ENCODE assay signal across 1 cellular context in the genomic region with DNA sequence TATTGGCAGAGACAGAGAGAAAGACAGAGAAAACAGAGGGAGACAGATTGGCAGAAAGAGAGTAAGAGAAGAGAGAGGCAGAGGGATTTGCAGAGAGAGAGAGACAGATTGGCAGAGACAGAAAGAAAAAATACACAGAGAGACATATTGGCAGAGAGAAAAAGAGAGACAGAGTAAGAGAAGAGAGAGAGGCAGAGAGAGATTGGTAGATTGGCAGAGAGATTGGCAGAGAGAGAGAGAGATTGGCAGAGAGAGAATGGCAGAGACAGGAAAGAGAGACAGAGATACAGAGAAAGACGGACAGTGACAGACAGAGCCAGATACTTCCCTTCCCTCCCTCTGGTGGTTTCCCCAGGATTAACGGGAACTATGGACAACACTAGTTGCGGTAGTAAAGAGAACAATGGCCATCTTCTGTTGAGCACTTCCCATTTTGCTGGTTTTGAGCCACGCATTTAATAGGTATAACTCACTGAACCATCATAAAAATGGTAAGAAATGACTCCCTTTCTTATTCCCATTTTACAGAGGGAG.
TF ChIP-seq lines count a peak whose summit lies in the region.

No MANE protein-coding gene starts in this region.

TF ChIP-seq in GM23338, 12 proteins besides CTCF, POLR2A, EP300 and RAD21:
- TF ChIP-seq, protein P1, sequence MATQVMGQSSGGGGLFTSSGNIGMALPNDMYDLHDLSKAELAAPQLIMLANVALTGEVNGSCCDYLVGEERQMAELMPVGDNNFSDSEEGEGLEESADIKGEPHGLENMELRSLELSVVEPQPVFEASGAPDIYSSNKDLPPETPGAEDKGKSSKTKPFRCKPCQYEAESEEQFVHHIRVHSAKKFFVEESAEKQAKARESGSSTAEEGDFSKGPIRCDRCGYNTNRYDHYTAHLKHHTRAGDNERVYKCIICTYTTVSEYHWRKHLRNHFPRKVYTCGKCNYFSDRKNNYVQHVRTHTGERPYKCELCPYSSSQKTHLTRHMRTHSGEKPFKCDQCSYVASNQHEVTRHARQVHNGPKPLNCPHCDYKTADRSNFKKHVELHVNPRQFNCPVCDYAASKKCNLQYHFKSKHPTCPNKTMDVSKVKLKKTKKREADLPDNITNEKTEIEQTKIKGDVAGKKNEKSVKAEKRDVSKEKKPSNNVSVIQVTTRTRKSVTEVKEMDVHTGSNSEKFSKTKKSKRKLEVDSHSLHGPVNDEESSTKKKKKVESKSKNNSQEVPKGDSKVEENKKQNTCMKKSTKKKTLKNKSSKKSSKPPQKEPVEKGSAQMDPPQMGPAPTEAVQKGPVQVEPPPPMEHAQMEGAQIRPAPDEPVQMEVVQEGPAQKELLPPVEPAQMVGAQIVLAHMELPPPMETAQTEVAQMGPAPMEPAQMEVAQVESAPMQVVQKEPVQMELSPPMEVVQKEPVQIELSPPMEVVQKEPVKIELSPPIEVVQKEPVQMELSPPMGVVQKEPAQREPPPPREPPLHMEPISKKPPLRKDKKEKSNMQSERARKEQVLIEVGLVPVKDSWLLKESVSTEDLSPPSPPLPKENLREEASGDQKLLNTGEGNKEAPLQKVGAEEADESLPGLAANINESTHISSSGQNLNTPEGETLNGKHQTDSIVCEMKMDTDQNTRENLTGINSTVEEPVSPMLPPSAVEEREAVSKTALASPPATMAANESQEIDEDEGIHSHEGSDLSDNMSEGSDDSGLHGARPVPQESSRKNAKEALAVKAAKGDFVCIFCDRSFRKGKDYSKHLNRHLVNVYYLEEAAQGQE (IDR thresholded peaks at IDR 0.05; ENCODE audit: unreplicated experiment), result no peak
- no peak for TF ChIP-seq ZNF331 (CRISPR knock-in tag; IDR thresholded peaks at IDR 0.05; ENCODE audit: low read depth)
- TF ChIP-seq POLR2AphosphoS5 (IDR thresholded peaks at IDR 0.05; ENCODE audit: low read depth), result no peak
- no peak for TF ChIP-seq EZH2phosphoT487 (IDR thresholded peaks at IDR 0.05; ENCODE audit: unreplicated experiment)
- TF ChIP-seq ZNF114 (CRISPR knock-in tag; IDR thresholded peaks at IDR 0.05), result no peak
- no peak for TF ChIP-seq EZH2 (IDR thresholded peaks at IDR 0.05; ENCODE audit: low read depth, unreplicated experiment)
TF ChIP-seq in GM23338: peak in this region for 0.
